1 cellular context compared by ENCODE assay signal in the genomic region with DNA sequence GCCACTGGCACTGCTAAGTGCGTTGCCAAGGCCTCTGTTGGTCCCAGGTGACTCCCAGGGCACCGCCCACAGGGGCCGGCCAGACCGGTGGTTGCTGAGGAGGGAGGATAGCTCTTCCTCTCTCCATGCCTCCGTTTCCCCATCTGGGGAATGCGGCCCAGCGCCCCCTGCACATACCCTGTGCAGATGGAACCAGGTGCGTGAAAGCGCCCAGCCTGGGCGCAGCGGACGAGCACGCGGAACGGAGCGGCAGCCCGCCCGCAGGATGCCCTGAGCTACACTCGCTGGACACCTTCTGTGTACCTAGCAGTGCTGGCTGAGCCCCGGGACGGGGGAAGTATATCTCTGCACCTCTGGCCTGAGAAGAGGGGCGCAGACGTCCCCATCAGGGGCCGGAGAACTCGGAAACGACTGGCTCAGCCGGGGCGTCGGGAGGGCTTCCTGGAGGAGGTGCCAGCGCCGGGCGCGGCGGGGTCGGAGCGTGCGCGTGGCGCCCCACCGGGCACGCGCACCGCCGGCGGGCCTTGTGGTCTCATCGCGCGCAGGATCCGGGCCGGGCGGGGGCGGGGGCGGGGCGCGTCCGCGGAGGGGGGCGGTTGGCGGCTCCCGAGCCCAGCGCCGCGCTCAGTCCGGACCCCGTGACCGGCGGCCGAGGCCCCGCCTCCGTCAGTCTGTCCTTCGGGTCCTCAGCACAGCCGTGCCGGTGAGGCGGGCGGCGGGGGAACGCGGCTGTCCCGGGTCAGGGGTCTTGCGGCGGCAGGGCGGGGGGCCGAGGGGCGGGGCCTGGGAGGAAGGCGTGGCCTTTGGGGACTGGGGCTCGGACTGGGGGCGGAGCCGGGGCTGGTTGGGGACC.
TF ChIP-seq lines count a peak whose summit lies in the region.

Gene CCDC78 (minus strand): TSS at position 6 of the 853 bp plus-strand sequence. CDS start 76 bp downstream, outside the sequence.
A gene with protein sequence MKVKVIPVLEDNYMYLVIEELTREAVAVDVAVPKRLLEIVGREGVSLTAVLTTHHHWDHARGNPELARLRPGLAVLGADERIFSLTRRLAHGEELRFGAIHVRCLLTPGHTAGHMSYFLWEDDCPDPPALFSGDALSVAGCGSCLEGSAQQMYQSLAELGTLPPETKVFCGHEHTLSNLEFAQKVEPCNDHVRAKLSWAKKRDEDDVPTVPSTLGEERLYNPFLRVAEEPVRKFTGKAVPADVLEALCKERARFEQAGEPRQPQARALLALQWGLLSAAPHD (plus strand): TSS at position 669 of the 853 bp plus-strand sequence. CDS start 404 bp downstream, outside the sequence.

TF ChIP-seq in GM12878, 131 proteins besides CTCF, POLR2A, EP300 and RAD21 (continued from another document and continues in another):
- TF ChIP-seq USF2 (IDR thresholded peaks at IDR 0.05; ENCODE audit: borderline replicate concordance, low read depth, low read length) (no peak), LARP7 (IDR thresholded peaks at IDR 0.05) (peak; percentile 63; the same call in 1 of the 2 replicates), NFXL1 (IDR thresholded peaks at IDR 0.05; ENCODE audit: borderline replicate concordance) (no peak), EGR1 (IDR thresholded peaks at IDR 0.05; ENCODE audit: borderline replicate concordance in 1 of 2, low read depth in 2 of 2, low read length in 2 of 2) (peak in 1 of 2 experiments; percentile 32; a peak in 1 of 3 replicates), ELK1 (IDR thresholded peaks at IDR 0.05; ENCODE audit: low read depth, low read length) (no peak), TAF1 (IDR thresholded peaks at IDR 0.05; ENCODE audit: borderline replicate concordance, low read depth, low read length) (no peak), SMARCA5 (IDR thresholded peaks at IDR 0.05) (peak; percentile 99), GATAD2B (conservative IDR thresholded peaks at IDR 0.05; ENCODE audit: low read depth) (peak; percentile 50; the same call in 1 of the 2 replicates), ZNF622 (IDR thresholded peaks at IDR 0.05) (no peak), IRF5 (IDR thresholded peaks at IDR 0.05; ENCODE audit: borderline replicate concordance) (no peak), ZSCAN29 (IDR thresholded peaks at IDR 0.05) (no peak), SRF (IDR thresholded peaks at IDR 0.05; ENCODE audit: low read depth in 2 of 2, low read length in 2 of 2) (no peak), E2F8 (IDR thresholded peaks at IDR 0.05; ENCODE audit: low read depth, partially characterized antibody) (no peak), NRF1 (conservative IDR thresholded peaks at IDR 0.05; ENCODE audit: low read depth, low read length) (peak; percentile 21; the same call in 1 of the 2 replicates), MTA3 (IDR thresholded peaks at IDR 0.05; ENCODE audit: borderline replicate concordance, low read length) (no peak), IKZF2 (IDR thresholded peaks at IDR 0.05) (no peak), MYB (IDR thresholded peaks at IDR 0.05; ENCODE audit: borderline replicate concordance, low read depth, low read length) (no peak), EZH2 (IDR thresholded peaks at IDR 0.05; ENCODE audit: borderline replicate concordance, control insufficient read depth, low read depth, low read length) (no peak), ASH2L (IDR thresholded peaks at IDR 0.05; ENCODE audit: borderline replicate concordance, low read depth) (no peak), ZBTB11 (CRISPR knock-in tag; IDR thresholded peaks at IDR 0.05) (no peak), GABPA (IDR thresholded peaks at IDR 0.05; ENCODE audit: low read depth) (no peak), MEF2B (IDR thresholded peaks at IDR 0.05; ENCODE audit: partially characterized antibody, poor library complexity, severe bottlenecking) (no peak), POLR2AphosphoS2 (IDR thresholded peaks at IDR 0.05; ENCODE audit: low read depth, low read length) (0 out of 2 replicates have a peak, but pooled peaks have one; percentile 42), CEBPB (IDR thresholded peaks at IDR 0.05; ENCODE audit: borderline replicate concordance in 1 of 2, low read depth in 2 of 2, low read length in 2 of 2) (no peak), BCL11A (IDR thresholded peaks at IDR 0.05; ENCODE audit: low read depth, low read length) (no peak), DPF2 (IDR thresholded peaks at IDR 0.05) (peak; percentile 43; the same call in 1 of the 2 replicates), REST (IDR thresholded peaks at IDR 0.05; ENCODE audit: low read depth, low read length) (no peak), BHLHE40 (IDR thresholded peaks at IDR 0.05; ENCODE audit: borderline replicate concordance in 1 of 2, low read depth in 2 of 2, low read length in 1 of 2) (peak; percentile 28 to 71; a peak in 2 of 4 replicates)
- TF ChIP-seq, protein P1, sequence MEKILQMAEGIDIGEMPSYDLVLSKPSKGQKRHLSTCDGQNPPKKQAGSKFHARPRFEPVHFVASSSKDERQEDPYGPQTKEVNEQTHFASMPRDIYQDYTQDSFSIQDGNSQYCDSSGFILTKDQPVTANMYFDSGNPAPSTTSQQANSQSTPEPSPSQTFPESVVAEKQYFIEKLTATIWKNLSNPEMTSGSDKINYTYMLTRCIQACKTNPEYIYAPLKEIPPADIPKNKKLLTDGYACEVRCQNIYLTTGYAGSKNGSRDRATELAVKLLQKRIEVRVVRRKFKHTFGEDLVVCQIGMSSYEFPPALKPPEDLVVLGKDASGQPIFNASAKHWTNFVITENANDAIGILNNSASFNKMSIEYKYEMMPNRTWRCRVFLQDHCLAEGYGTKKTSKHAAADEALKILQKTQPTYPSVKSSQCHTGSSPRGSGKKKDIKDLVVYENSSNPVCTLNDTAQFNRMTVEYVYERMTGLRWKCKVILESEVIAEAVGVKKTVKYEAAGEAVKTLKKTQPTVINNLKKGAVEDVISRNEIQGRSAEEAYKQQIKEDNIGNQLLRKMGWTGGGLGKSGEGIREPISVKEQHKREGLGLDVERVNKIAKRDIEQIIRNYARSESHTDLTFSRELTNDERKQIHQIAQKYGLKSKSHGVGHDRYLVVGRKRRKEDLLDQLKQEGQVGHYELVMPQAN (conservative IDR thresholded peaks at IDR 0.05) = no peak
- TF ChIP-seq, protein P2, sequence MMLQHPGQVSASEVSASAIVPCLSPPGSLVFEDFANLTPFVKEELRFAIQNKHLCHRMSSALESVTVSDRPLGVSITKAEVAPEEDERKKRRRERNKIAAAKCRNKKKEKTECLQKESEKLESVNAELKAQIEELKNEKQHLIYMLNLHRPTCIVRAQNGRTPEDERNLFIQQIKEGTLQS (IDR thresholded peaks at IDR 0.05; ENCODE audit: borderline replicate concordance, extremely low read depth, low read depth, low read length) = no peak
